ENCODE assay signal across 14 cellular contexts in the genomic region with DNA sequence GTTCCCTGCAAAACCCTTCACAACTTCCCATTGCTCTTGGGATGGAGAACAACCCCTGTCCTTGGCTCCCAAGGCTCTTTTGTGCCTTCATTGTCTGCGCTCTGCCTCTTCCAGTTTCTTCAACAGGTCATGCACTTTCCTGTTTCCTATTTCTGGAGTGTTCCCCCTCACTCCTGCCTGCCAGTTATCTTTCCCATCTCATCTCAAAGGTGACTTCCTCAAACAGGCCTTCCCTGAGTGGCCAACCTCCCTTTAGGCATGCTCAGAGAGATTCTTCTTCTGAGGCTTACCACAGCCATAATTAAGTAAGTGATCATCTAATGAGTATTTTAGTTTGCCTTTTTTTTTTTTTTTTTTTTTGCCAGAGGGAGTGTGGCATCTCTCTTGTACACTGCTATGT. TPM values are rescaled to one million over a fixed set of nuclear protein-coding genes. Genes with fewer than 3 reads are reported as not detected.
DNase-seq lines count a peak whose midpoint lies in the region; ATAC-seq and FAIRE-seq lines count a peak whose summit lies in the region.
"Had no signal": no experiment of that assay in that cellular context is flagged by ENCODE, and none has a peak within 500 bp of the region (broad histone marks: within the 10 kb centered on the region; RNA-seq: fewer than 3 reads in every experiment).

No MANE protein-coding gene starts in this region.

- H3K27ac Mint-ChIP-seq in activated naive CD8-positive, alpha-beta T cell treated with anti-CD3 and anti-CD28 coated beads, Interleukin-2, amount 10 ng/mL, durations not matched to agents 7 days and 5 days: peak overlapping the region; percentile 32
- no peak overlapping the region for H3K27ac Mint-ChIP-seq in activated naive CD8-positive, alpha-beta T cell treated with anti-CD3 and anti-CD28 coated beads for 36 hours
- peak overlapping the region; percentile 90 for H3K27ac Mint-ChIP-seq in activated T-helper 17 cell treated with anti-CD3 and anti-CD28 coated beads, Interleukin-2, amount 50 U/mL, for 72 hours
- peak overlapping the region; percentile 65 for H3K27ac Mint-ChIP-seq in stimulated activated naive B cell treated with anti-CD40 and anti-IgM and Interleukin-4, amounts not matched to agents 10 μg/mL and 1 μg/mL and 100 μg/mL, for 72 hours

- no peak for DNase-seq in activated naive CD8-positive, alpha-beta T cell treated with anti-CD3 and anti-CD28 coated beads, Interleukin-2, amount 10 ng/mL, durations not matched to agents 7 days and 5 days
- no peak for DNase-seq in activated naive CD8-positive, alpha-beta T cell treated with anti-CD3 and anti-CD28 coated beads for 36 hours
- DNase-seq in KBM-7: peak; percentile 54
- no peak for DNase-seq in stimulated activated naive B cell treated with anti-CD40 and anti-IgM and Interleukin-4, amounts not matched to agents 10 μg/mL and 1 μg/mL and 100 μg/mL, for 72 hours
- DNase-seq in RCC 7860 (ENCODE audit: low spot score): no peak
- no peak for DNase-seq in nucleus accumbens (lab: John Stamatoyannopoulos, UW)
- DNase-seq: Kasumi-1, NCI-H1436 treated with DMSO at 0.1 percent for 48 hours, NCI-H2029 treated with DMSO at 0.1 percent for 48 hours had no signal

- no peak for FAIRE-seq in RCC 7860 (lab: Jason Lieb, UNC)

- H3K9me3 Mint-ChIP-seq in activated naive CD8-positive, alpha-beta T cell treated with anti-CD3 and anti-CD28 coated beads, Interleukin-2, amount 10 ng/mL, durations not matched to agents 7 days and 5 days: no peaks in the 10 kb centered on the region
- H3K9me3 Mint-ChIP-seq in activated naive CD8-positive, alpha-beta T cell treated with anti-CD3 and anti-CD28 coated beads for 36 hours: no peaks in the 10 kb centered on the region
- no peaks in the 10 kb centered on the region for H3K9me3 Mint-ChIP-seq in activated T-helper 17 cell treated with anti-CD3 and anti-CD28 coated beads, Interleukin-2, amount 50 U/mL, for 72 hours
- H3K9me3 Mint-ChIP-seq in stimulated activated naive B cell treated with anti-CD40 and anti-IgM and Interleukin-4, amounts not matched to agents 10 μg/mL and 1 μg/mL and 100 μg/mL, for 72 hours: no peaks in the 10 kb centered on the region

- H3K4me3 Mint-ChIP-seq in activated naive CD8-positive, alpha-beta T cell treated with anti-CD3 and anti-CD28 coated beads, Interleukin-2, amount 10 ng/mL, durations not matched to agents 7 days and 5 days: no peak overlapping the region
- no peak overlapping the region for H3K4me3 Mint-ChIP-seq in activated naive CD8-positive, alpha-beta T cell treated with anti-CD3 and anti-CD28 coated beads for 36 hours
- peak overlapping the region; percentile 99 for H3K4me3 Mint-ChIP-seq in activated T-helper 17 cell treated with anti-CD3 and anti-CD28 coated beads, Interleukin-2, amount 50 U/mL, for 72 hours
- no peak overlapping the region for H3K4me3 Mint-ChIP-seq in stimulated activated naive B cell treated with anti-CD40 and anti-IgM and Interleukin-4, amounts not matched to agents 10 μg/mL and 1 μg/mL and 100 μg/mL, for 72 hours

- no peak for ATAC-seq in activated naive CD8-positive, alpha-beta T cell treated with anti-CD3 and anti-CD28 coated beads, Interleukin-2, amount 10 ng/mL, durations not matched to agents 7 days and 5 days (ENCODE audit: low read depth)
- ATAC-seq in activated T-helper 17 cell treated with anti-CD3 and anti-CD28 coated beads, Interleukin-2, amount 50 U/mL, for 72 hours (replicated peaks): no peak
- ATAC-seq in stimulated activated naive B cell treated with anti-CD40 and anti-IgM and Interleukin-4, amounts not matched to agents 10 μg/mL and 1 μg/mL and 100 μg/mL, for 72 hours (replicated peaks): no peak
- ATAC-seq: Panc1, Right ventricle myocardium inferior had no signal

- no peaks in the 10 kb centered on the region for H3K27me3 Mint-ChIP-seq in activated naive CD8-positive, alpha-beta T cell treated with anti-CD3 and anti-CD28 coated beads, Interleukin-2, amount 10 ng/mL, durations not matched to agents 7 days and 5 days
- H3K27me3 Mint-ChIP-seq in activated naive CD8-positive, alpha-beta T cell treated with anti-CD3 and anti-CD28 coated beads for 36 hours: no peaks in the 10 kb centered on the region
- H3K27me3 Mint-ChIP-seq in activated T-helper 17 cell treated with anti-CD3 and anti-CD28 coated beads, Interleukin-2, amount 50 U/mL, for 72 hours: no peaks in the 10 kb centered on the region
- no peaks in the 10 kb centered on the region for H3K27me3 Mint-ChIP-seq in stimulated activated naive B cell treated with anti-CD40 and anti-IgM and Interleukin-4, amounts not matched to agents 10 μg/mL and 1 μg/mL and 100 μg/mL, for 72 hours

- H3K36me3 Mint-ChIP-seq in activated naive CD8-positive, alpha-beta T cell treated with anti-CD3 and anti-CD28 coated beads, Interleukin-2, amount 10 ng/mL, durations not matched to agents 7 days and 5 days: peaks cover 8% of the 10 kb centered on the region
- H3K36me3 Mint-ChIP-seq in activated naive CD8-positive, alpha-beta T cell treated with anti-CD3 and anti-CD28 coated beads for 36 hours: peaks cover 8% of the 10 kb centered on the region
- peaks cover 30% of the 10 kb centered on the region for H3K36me3 Mint-ChIP-seq in activated T-helper 17 cell treated with anti-CD3 and anti-CD28 coated beads, Interleukin-2, amount 50 U/mL, for 72 hours (ENCODE audit: low read depth)
- H3K36me3 Mint-ChIP-seq in stimulated activated naive B cell treated with anti-CD40 and anti-IgM and Interleukin-4, amounts not matched to agents 10 μg/mL and 1 μg/mL and 100 μg/mL, for 72 hours: peaks cover 6 to 25% of the 10 kb centered on the region in 2 donors

- POLR2A ChIA-PET in activated naive CD8-positive, alpha-beta T cell treated with anti-CD3 and anti-CD28 coated beads, Interleukin-2, amount 10 ng/mL, durations not matched to agents 7 days and 5 days (lab: Charles Lee): no interaction called here

- peaks cover 21% of the 10 kb centered on the region for H3K4me1 Mint-ChIP-seq in activated naive CD8-positive, alpha-beta T cell treated with anti-CD3 and anti-CD28 coated beads, Interleukin-2, amount 10 ng/mL, durations not matched to agents 7 days and 5 days
- peaks cover 27% of the 10 kb centered on the region for H3K4me1 Mint-ChIP-seq in activated naive CD8-positive, alpha-beta T cell treated with anti-CD3 and anti-CD28 coated beads for 36 hours
- H3K4me1 Mint-ChIP-seq in activated T-helper 17 cell treated with anti-CD3 and anti-CD28 coated beads, Interleukin-2, amount 50 U/mL, for 72 hours: peaks cover 46% of the 10 kb centered on the region
- peaks cover 52 to 79% of the 10 kb centered on the region in 2 donors for H3K4me1 Mint-ChIP-seq in stimulated activated naive B cell treated with anti-CD40 and anti-IgM and Interleukin-4, amounts not matched to agents 10 μg/mL and 1 μg/mL and 100 μg/mL, for 72 hours

- in situ Hi-C loops in KBM-7 (cut with MboI; ENCODE audit: low pct_unique_long_range_greater_than_20kb, low sequenced_read_pairs): no loop called here

RNA-seq across cellular contexts. Expression of a gene that starts 2.9 kb away (rescaled TPM):
- 100 to 1,000 TPM; 166 to 172 TPM for total RNA-seq in activated naive CD8-positive, alpha-beta T cell treated with anti-CD3 and anti-CD28 coated beads, Interleukin-2, amount 10 ng/mL, durations not matched to agents 7 days and 5 days
- 10 to 100 TPM; 94.3 to 97.9 TPM for total RNA-seq in activated naive CD8-positive, alpha-beta T cell treated with anti-CD3 and anti-CD28 coated beads for 36 hours
- total RNA-seq in activated T-helper 17 cell treated with anti-CD3 and anti-CD28 coated beads, Interleukin-2, amount 50 U/mL, for 72 hours: 100 to 1,000 TPM; 112 to 130 TPM

RNA-seq across cellular contexts. Expression of a gene that starts 45.6 kb away (rescaled TPM):
- total RNA-seq in activated naive CD8-positive, alpha-beta T cell treated with anti-CD3 and anti-CD28 coated beads, Interleukin-2, amount 10 ng/mL, durations not matched to agents 7 days and 5 days: 1 to 10 TPM; 2.8 to 3.5 TPM
- 1 to 10 TPM in 1 of 2 experiments, under 1 TPM in 1; 0.78 to 1.2 TPM for total RNA-seq in activated naive CD8-positive, alpha-beta T cell treated with anti-CD3 and anti-CD28 coated beads for 36 hours
- total RNA-seq in activated T-helper 17 cell treated with anti-CD3 and anti-CD28 coated beads, Interleukin-2, amount 50 U/mL, for 72 hours: 10 to 100 TPM in 1 of 2 donors, 1 to 10 TPM in 1; 7.6 to 28.4 TPM
- total RNA-seq: HT-29 had no signal

RNA-seq across cellular contexts. Expression of a gene that starts 57.9 kb away (rescaled TPM):
- 10 to 100 TPM; 70.6 to 76.3 TPM for total RNA-seq in activated naive CD8-positive, alpha-beta T cell treated with anti-CD3 and anti-CD28 coated beads, Interleukin-2, amount 10 ng/mL, durations not matched to agents 7 days and 5 days
- total RNA-seq in activated naive CD8-positive, alpha-beta T cell treated with anti-CD3 and anti-CD28 coated beads for 36 hours: 10 to 100 TPM; 25.8 to 26.0 TPM
- total RNA-seq in activated T-helper 17 cell treated with anti-CD3 and anti-CD28 coated beads, Interleukin-2, amount 50 U/mL, for 72 hours: 10 to 100 TPM; 53.9 to 96.9 TPM
- total RNA-seq: NCI-H460 had no signal
